1 cellular context compared by ENCODE assay signal in the genomic region with DNA sequence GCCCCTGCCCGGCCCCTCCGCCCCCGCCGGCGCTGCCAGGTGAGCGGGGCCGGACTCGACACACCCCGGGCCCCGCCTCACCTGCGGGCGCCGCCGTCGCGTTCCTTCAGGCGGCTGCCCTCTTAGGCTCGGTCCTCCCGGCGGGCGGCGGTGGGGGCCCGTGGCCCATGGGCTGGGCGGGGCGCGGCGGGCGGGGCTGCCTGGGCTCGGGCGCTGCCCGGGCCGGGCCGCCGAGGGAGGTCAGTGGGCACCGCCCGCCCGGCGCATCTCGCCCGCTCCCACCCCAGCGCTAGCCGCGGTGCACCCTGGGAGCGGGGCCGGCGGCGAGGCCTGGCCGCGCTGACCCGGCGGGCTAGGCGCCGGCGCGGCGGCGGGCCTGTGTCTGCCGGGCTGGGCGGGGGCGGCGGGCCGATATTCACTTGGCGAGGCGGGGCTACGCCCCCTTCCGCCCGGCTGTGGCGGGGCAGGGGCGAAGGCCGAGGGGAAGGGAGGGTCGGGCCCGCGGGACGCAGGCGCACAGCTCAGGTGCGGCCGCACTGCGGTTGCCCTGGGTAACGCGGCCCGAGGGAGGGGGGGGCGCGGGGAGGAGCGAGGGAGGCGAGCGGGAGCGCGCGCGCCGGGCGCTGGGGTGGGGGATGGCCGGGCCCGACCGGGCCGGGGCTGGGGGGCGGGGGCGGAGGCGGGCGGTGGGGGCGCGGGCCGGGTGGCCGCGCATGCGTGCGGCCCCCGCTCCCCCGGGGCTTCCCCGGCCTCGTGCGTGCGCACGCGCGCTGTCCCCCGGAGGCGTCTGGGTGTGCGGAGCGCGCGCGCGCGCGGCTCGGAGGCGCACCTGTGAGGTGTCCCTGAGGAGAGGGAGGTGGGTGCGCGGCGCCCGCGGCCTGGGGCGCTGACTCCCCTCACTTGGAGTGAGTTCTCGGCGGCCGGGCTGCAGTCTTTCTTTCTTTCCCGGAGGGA.
TF ChIP-seq lines count a peak whose summit lies in the region.

A gene with protein sequence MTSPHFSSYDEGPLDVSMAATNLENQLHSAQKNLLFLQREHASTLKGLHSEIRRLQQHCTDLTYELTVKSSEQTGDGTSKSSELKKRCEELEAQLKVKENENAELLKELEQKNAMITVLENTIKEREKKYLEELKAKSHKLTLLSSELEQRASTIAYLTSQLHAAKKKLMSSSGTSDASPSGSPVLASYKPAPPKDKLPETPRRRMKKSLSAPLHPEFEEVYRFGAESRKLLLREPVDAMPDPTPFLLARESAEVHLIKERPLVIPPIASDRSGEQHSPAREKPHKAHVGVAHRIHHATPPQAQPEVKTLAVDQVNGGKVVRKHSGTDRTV (minus strand): TSS at position 384 of the 954 bp plus-strand sequence. CDS start 28,526 bp downstream, outside the sequence.
A gene (plus strand): TSS at position 768 of the 954 bp plus-strand sequence. CDS start 38,930 bp downstream, outside the sequence.

TF ChIP-seq in K562, 482 proteins besides CTCF, POLR2A, EP300 and RAD21 (continued from another document):
- TF ChIP-seq NR2C1 (IDR thresholded peaks at IDR 0.05) (no peak), NR2C1 (tag; IDR thresholded peaks at IDR 0.05) (no peak), FUS (optimal IDR thresholded peaks at IDR 0.05; ENCODE audit: low read depth, low read length) (no peak), CXXC5 (CRISPR knock-in tag; IDR thresholded peaks at IDR 0.05) (peak; percentile 79), BMI1 (IDR thresholded peaks at IDR 0.05; ENCODE audit: low read length) (0 out of 2 replicates have a peak, but pooled peaks have one; percentile 66), CHCHD3 (CRISPR knock-in tag; IDR thresholded peaks at IDR 0.05) (no peak), PTBP1 (IDR thresholded peaks at IDR 0.05; ENCODE audit: low read depth, low read length) (no peak), BRCA1 (IDR thresholded peaks at IDR 0.05) (no peak), BRCA1 (CRISPR knock-in tag; IDR thresholded peaks at IDR 0.05) (no peak), MAFF (IDR thresholded peaks at IDR 0.05; ENCODE audit: low read length) (no peak), BRD9 (IDR thresholded peaks at IDR 0.05; ENCODE audit: low read depth, partially characterized antibody) (no peak), CCNT2 (IDR thresholded peaks at IDR 0.05; ENCODE audit: borderline replicate concordance, extremely low read depth, insufficient read length, low read depth, low read length) (peak; percentile 52), ZNF436 (CRISPR knock-in tag; IDR thresholded peaks at IDR 0.05) (no peak)
